ENCODE assay signal across 16 cellular contexts in the genomic region with DNA sequence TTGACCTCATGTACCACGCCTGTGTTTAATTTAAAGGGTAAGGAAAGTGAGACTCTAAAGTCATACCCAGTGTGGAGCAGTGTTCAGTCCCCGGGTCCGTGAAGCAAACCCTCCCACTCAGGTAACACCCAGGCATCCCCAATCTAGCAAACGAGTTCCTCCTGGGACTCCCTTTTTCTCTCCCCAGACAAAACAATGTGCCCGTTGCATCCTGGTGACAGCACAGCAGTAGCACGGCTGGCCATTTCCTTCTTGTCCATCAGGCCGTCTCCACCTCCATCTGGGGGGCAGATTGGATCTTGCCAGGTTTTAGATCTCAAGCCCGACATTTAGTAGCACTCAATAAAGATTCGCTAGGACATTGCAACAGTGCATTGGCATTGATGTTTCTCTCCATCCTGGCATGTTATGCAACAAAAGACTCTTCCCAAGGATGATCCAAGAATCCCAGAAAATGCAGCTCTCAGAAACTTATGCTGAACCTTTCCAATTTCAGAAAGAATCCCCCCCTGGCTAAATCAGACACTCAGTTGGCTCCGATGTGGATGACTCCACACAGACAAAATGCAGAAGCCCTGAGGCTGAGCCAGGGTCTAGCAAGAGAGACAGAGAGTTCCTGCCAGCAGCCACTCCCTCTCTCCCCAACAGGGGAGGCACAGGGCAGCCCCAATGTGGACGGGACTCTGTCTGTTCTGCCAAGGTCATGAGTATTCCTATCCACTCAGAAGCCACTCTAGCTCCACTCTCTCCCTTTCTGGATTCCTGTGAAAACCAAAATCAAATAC.
DNase-seq lines count a peak whose midpoint lies in the region; ATAC-seq and TF ChIP-seq lines count a peak whose summit lies in the region.
"Had no signal": no experiment of that assay in that cellular context is flagged by ENCODE, and none has a peak within 500 bp of the region (broad histone marks: within the 10 kb centered on the region; RNA-seq: fewer than 3 reads in every experiment).

No MANE protein-coding gene starts in this region.

- peaks cover 0 to 19% (median 4%) of the 10 kb centered on the region in 9 donors for H3K4me1 ChIP-seq in heart right ventricle
- H3K4me1 ChIP-seq in uterus, result no peaks in the 10 kb centered on the region
- H3K4me1 ChIP-seq: adrenal gland had no signal

- DNase-seq in Right ventricle myocardium inferior (ENCODE audit: missing footprints) (peak; percentile 79), cardiac septum (ENCODE audit: low spot score) (no peak), heart right ventricle (peak; percentile 9 to 30), omental fat pad (ENCODE audit: low spot score) (no peak), uterus (peak; percentile 70 to 81), NCI-H146 treated with DMSO at 0.1 percent for 48 hours (lab: John Stamatoyannopoulos, UW; ENCODE audit: unreplicated experiment) (no peak), germinal center (ENCODE audit: low spot score) (no peak), cerebellar nuclear complex (lab: John Stamatoyannopoulos, UW) (no peak)
- DNase-seq: 8988T, immature natural killer cell, KBM-7, NCI-H1092 treated with DMSO at 0.1 percent for 48 hours, occipital lobe, T-cell had no signal

- H3K9me3 ChIP-seq in heart right ventricle, result peaks cover 0 to 16% (median 5%) of the 10 kb centered on the region in 11 donors
- H3K9me3 ChIP-seq in uterus, result no peaks in the 10 kb centered on the region
- H3K9me3 ChIP-seq: adrenal gland had no signal

- intact Hi-C loops in Right ventricle myocardium inferior (cut with DNase I) (no loop called here), cardiac septum (cut with DNase I) (no loop called here), heart right ventricle (cut with DNase I) (loop anchor here in 1 of 10 donors (10.0 kb wide), 1 partner anchor 98 kb away; no protein-coding TSS in a partner anchor), uterus (cut with DNase I; ENCODE audit: low total_unique reads) (no loop called here)

- H3K27me3 ChIP-seq in heart right ventricle (peaks cover 0 to 10% (median 0%) of the 10 kb centered on the region in 7 donors), uterus (no peaks in the 10 kb centered on the region)
- H3K27me3 ChIP-seq: adrenal gland had no signal

- H3K4me3 ChIP-seq in heart right ventricle (no peak overlapping the region), uterus (no peak overlapping the region)
- H3K4me3 ChIP-seq: adrenal gland, skin epidermis had no signal

- H3K27ac ChIP-seq in heart right ventricle (no peak overlapping the region), uterus (peak overlapping the region in 1 of 2 donors; percentile 7)

- 45% methylated on average over 11 of the region's 11 CpGs for WGBS in heart right ventricle, 2 donors

- no peaks in the 10 kb centered on the region for H3K36me3 ChIP-seq in heart right ventricle
- H3K36me3 ChIP-seq in uterus, result no peaks in the 10 kb centered on the region
- H3K36me3 ChIP-seq: adrenal gland had no signal

- TF ChIP-seq POLR2A in uterus (IDR thresholded peaks at IDR 0.05), result no peak

- ATAC-seq in Right ventricle myocardium inferior (peak; percentile 96), heart right ventricle (peak; percentile 37 to 95 (median 69)), omental fat pad (ENCODE audit: low FRiP score) (peak; percentile 75)
- ATAC-seq: T-cell had no signal

- no peak for TF ChIP-seq CTCF in heart right ventricle (IDR thresholded peaks at IDR 0.05)
- no peak for TF ChIP-seq CTCF in omental fat pad (IDR thresholded peaks at IDR 0.05)
- no peak for TF ChIP-seq CTCF in uterus (IDR thresholded peaks at IDR 0.05)

Comparison
In these comparisons a context has a peak if more than half of its experiments do, and no peak if none do; other contexts are left out.
1. DNase-seq: peak in Right ventricle myocardium inferior (single experiment), heart right ventricle (2 of 2) and uterus (2 of 2); none in cardiac septum (single experiment), omental fat pad (single experiment), NCI-H146 treated with DMSO at 0.1 percent for 48 hours (single experiment), germinal center (single experiment) and cerebellar nuclear complex (0 of 2).
2. Peak in every context shown above with its lines, with median percentiles within 50 percentile points of each other: ATAC-seq.